ENCODE assay signal across 8 cellular contexts in the genomic region with DNA sequence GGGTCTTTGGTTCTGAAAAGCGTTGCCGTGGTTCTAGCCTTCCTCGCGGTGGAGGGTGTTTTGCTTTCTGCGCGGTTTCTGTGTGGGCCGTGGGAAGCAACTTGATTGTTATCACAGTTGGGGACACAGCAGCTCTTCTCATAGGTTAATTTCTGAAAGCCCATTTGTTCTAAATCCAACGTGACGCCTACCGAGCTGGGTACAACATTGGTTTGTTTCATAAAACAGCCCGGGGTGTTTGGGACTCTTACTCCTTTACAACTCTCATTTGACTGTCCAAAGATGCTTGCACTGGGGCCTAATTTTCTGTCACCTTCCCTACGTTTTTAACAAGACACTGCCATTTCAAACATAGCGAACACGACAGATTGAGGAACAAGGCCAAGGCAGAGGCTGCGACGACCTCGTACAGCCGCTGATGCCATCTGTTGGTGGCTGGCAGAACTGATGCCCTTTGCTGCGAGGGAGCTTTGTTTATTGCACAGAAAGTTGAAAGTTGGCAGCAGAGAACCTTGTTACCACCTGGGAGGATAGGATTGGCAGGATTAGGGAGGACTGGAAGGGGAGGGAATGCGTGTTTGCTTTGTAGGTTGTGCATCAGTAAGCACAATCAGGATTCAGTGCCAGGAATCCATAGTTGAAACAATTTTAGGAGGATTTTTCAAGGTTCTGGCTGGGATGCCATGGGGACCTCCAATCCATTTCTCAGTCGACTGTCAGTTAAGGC.
DNase-seq lines count a peak whose midpoint lies in the region; ATAC-seq and TF ChIP-seq lines count a peak whose summit lies in the region.

No MANE protein-coding gene starts in this region.

- H3F3A ChIP-seq in Loucy (ENCODE audit: low read depth), result no peaks in the 10 kb centered on the region

- POLR2A ChIA-PET in RWPE1 (lab: Yijun Ruan, JAX; ENCODE audit: low non-redundant PET), result no interaction called here

- no peak overlapping the region for H3K4me2 ChIP-seq in Loucy (ENCODE audit: low read depth, low read length, poor library complexity, severe bottlenecking)

- no peaks in the 10 kb centered on the region for H3K9me2 ChIP-seq in Loucy (replicated peaks; ENCODE audit: low read depth, low read length)

- H3K4me1 ChIP-seq in Loucy (ENCODE audit: insufficient read depth, low read length, poor library complexity, severe bottlenecking) (peaks cover 6% of the 10 kb centered on the region), neutrophil (ENCODE audit: control insufficient read depth in 1 of 2, insufficient read depth in 1 of 2, low read depth in 1 of 2, low read length in 1 of 2) (peaks cover 8 to 10% of the 10 kb centered on the region in 2 experiments)

- H4K20me1 ChIP-seq in Loucy (ENCODE audit: insufficient read depth, low read length, poor library complexity, severe bottlenecking), result no peaks in the 10 kb centered on the region

- no peak overlapping the region for H3K4me3 ChIP-seq in Loucy (ENCODE audit: low read length, poor library complexity, severe bottlenecking)
- H3K4me3 ChIP-seq in neutrophil (ENCODE audit: low read depth in 1 of 2, low read length in 1 of 2), result no peak overlapping the region

- peak; percentile 43 for ATAC-seq in GM18870 (IDR thresholded peaks at IDR 0.05; ENCODE audit: unreplicated experiment)

- no peaks in the 10 kb centered on the region for H3K36me3 ChIP-seq in Loucy (ENCODE audit: insufficient read depth, low read length)
- H3K36me3 ChIP-seq in neutrophil, result no peaks in the 10 kb centered on the region

- H3K27me3 ChIP-seq in Loucy (ENCODE audit: insufficient read depth, low read length, poor library complexity, severe bottlenecking) (no peaks in the 10 kb centered on the region), neutrophil (no peaks in the 10 kb centered on the region)

- DNase-seq in A172 (ENCODE audit: low spot score), result peak; percentile 78
- peak; percentile 74 for DNase-seq in RWPE1 (ENCODE audit: low spot score)
- DNase-seq in activated T-helper 9 cell treated with anti-CD3 and anti-CD28 coated beads, Interleukin-2, amount 50 U/mL, for 16 hours (ENCODE audit: low read depth), result peak; percentile 72
- DNase-seq in fibroblast of the conjunctiva (ENCODE audit: low read depth), result peak; percentile 53
- DNase-seq in stromal cell of bone marrow (ENCODE audit: low read depth), result peak; percentile 58

- H3K27ac ChIP-seq in RWPE1 (no peak overlapping the region), neutrophil (peak overlapping the region; percentile 23)

- peak; percentile 99 for TF ChIP-seq CTCF in Loucy (conservative IDR thresholded peaks at IDR 0.05; ENCODE audit: low read length)
- peak; percentile 97 for TF ChIP-seq CTCF in RWPE1 (conservative IDR thresholded peaks at IDR 0.05; ENCODE audit: low read depth)
- TF ChIP-seq CTCF in neutrophil (IDR thresholded peaks at IDR 0.05), result peak; percentile 82

- H2AFZ ChIP-seq in Loucy (ENCODE audit: low read length), result peak overlapping the region; percentile 47; the same call in 1 of the 2 replicates

- H3K9ac ChIP-seq in Loucy (ENCODE audit: low read depth, low read length, poor library complexity, severe bottlenecking), result no peak overlapping the region

- H3K9me3 ChIP-seq in Loucy (ENCODE audit: insufficient read depth, low read depth, low read length), result no peaks in the 10 kb centered on the region
- no peaks in the 10 kb centered on the region for H3K9me3 ChIP-seq in neutrophil

- H3K79me2 ChIP-seq in Loucy (ENCODE audit: insufficient read depth, low read length), result no peaks in the 10 kb centered on the region

- CTCF ChIA-PET in RWPE1 (lab: Yijun Ruan, JAX), result interaction anchor here (0.5 to 3.8 kb wide), 21 partner anchors 9 to 994 kb away, joined by 3 to 26 read pairs (median 5); no protein-coding TSS in a partner anchor
